ENCODE assay signal across 29 cellular contexts in the genomic region with DNA sequence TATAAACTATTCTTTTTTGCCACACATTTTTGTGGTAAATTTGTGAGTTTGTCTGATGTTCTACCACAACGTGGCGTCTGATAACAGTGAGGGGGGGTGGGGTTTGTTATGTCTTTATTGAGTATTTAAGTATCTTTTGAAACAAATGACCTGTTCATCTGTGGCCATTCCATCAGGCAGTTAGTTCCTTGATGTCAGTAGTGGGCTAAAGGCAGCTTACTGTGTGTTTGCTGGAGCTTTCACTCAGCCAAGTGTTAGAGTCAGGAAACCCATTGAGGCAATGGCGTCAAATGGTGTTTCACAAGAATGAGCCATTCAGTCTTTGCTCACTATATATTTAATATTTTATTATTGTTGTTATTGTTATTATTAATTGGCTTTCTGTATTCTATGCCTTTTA.
"Had no signal": no experiment of that assay in that cellular context is flagged by ENCODE, and none has a peak within 500 bp of the region (broad histone marks: within the 10 kb centered on the region; RNA-seq: fewer than 3 reads in every experiment).

No MANE protein-coding gene starts in this region.

- H3K4me1 ChIP-seq: colonic mucosa, esophagus muscularis mucosa, esophagus squamous epithelium, foreskin keratinocyte, gastrocnemius medialis, heart left ventricle, heart right ventricle had no signal

- H3K4me1 Mint-ChIP-seq: endodermal cell had no signal

- FAIRE-seq: colon, endometrium, endothelial cell of umbilical vein, frontal cortex had no signal

- H3K4me3 Mint-ChIP-seq: dendritic cell treated with granulocyte-macrophage colony-stimulating factor and Interleukin-4, amounts not matched to agents 40 ng/mL and 50 ng/mL, for 4 days; effector memory CD8-positive, alpha-beta T cell; endodermal cell had no signal

- H3K27me3 Mint-ChIP-seq: dendritic cell treated with granulocyte-macrophage colony-stimulating factor and Interleukin-4, amounts not matched to agents 40 ng/mL and 50 ng/mL, for 4 days; effector memory CD8-positive, alpha-beta T cell had no signal

- H3K27ac ChIP-seq: colonic mucosa, coronary artery, epithelial cell of prostate, esophagus muscularis mucosa, esophagus squamous epithelium, foreskin keratinocyte, gastrocnemius medialis, gastroesophageal sphincter, heart left ventricle, heart right ventricle had no signal

- H3K27ac Mint-ChIP-seq: dendritic cell treated with granulocyte-macrophage colony-stimulating factor and Interleukin-4, amounts not matched to agents 40 ng/mL and 50 ng/mL, for 4 days had no signal

- H3K27me3 ChIP-seq: colonic mucosa, dorsolateral prefrontal cortex, esophagus muscularis mucosa, esophagus squamous epithelium, foreskin keratinocyte, gastrocnemius medialis, gastroesophageal sphincter, heart left ventricle, heart right ventricle had no signal

- H3K9me3 Mint-ChIP-seq: dendritic cell treated with granulocyte-macrophage colony-stimulating factor and Interleukin-4, amounts not matched to agents 40 ng/mL and 50 ng/mL, for 4 days; effector memory CD8-positive, alpha-beta T cell; endodermal cell had no signal

- DNase-seq: colonic mucosa; cortex of kidney; dermis blood vessel endothelial cell; dorsolateral prefrontal cortex; effector CD4-positive, alpha-beta T cell; effector CD8-positive, alpha-beta T cell; effector memory CD4-positive, alpha-beta T cell; effector memory CD8-positive, alpha-beta T cell; endodermal cell; erythroblast; esophagus squamous epithelium; foreskin fibroblast; foreskin keratinocyte; foreskin melanocyte; gastrocnemius medialis; glutamatergic neuron; head of caudate nucleus; heart left ventricle; heart right ventricle had no signal

- ATAC-seq: effector memory CD8-positive, alpha-beta T cell; esophagus mucosa; foreskin keratinocyte; gastrocnemius medialis; gastroesophageal sphincter; heart left ventricle; heart right ventricle had no signal

- H3K9me3 ChIP-seq: colonic mucosa, esophagus muscularis mucosa, esophagus squamous epithelium, gastrocnemius medialis, gastroesophageal sphincter, heart left ventricle, heart right ventricle had no signal

- H3K4me3 ChIP-seq: colonic mucosa, coronary artery, dorsolateral prefrontal cortex, esophagus muscularis mucosa, esophagus squamous epithelium, gastrocnemius medialis, gastroesophageal sphincter, heart left ventricle, heart right ventricle had no signal
